In the genomic region with DNA sequence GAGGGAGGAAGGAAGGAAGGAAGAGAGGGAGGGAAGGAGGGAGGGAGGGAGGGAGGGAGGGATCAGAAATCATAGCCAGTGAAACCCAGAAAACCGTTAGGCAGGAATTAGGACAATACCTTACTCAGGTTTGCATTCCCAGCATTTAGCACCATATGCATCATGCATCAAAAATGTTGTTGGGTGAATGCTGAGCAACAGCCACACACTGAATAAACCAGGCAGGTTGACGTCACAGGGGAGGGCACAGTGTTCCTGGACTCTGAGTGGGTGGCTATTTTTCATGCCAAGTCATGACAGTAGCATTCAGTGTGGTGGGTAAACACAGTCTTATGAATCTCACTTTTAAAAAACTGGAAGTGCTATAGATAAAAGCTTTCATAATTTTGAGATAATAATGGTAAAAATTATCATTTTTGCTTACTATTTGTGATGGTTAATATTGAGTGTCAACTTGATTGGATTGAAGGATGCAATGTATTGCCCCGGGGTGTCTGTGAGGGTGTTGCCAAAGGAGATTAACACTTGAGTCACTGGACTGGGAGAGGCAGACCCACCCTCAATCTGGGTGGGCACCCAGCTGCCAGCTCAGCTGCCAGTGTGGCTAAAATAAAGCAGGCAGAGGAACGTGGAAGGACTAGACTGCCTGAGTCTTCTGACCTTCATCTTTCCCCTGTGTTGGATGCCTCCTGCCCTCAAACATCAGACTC, we compare ENCODE assay signal across 10 cellular contexts.
DNase-seq lines count a peak whose midpoint lies in the region; ATAC-seq and TF ChIP-seq lines count a peak whose summit lies in the region.
"Had no signal": no experiment of that assay in that cellular context is flagged by ENCODE, and none has a peak within 500 bp of the region (broad histone marks: within the 10 kb centered on the region; RNA-seq: fewer than 3 reads in every experiment).

No MANE protein-coding gene starts in this region.

- CTCF ChIA-PET in HCT116 (lab: Charles Lee): no interaction called here
- CTCF ChIA-PET in CD4-positive, alpha-beta memory T cell (lab: Charles Lee; ENCODE audit: partially characterized antibody): no interaction called here

- no peak for TF ChIP-seq POLR2A in HCT116 (IDR thresholded peaks at IDR 0.05; ENCODE audit: borderline replicate concordance, extremely low read depth, insufficient read depth, insufficient read length)

- H3K9me3 Mint-ChIP-seq in CD4-positive, alpha-beta memory T cell: peaks cover 0 to 6% (median 0%) of the 10 kb centered on the region in 8 donors
- H3K9me3 Mint-ChIP-seq: neural crest cell had no signal

- no peaks in the 10 kb centered on the region for H4K20me1 ChIP-seq in HCT116 (ENCODE audit: insufficient read depth)
- no peaks in the 10 kb centered on the region for H4K20me1 ChIP-seq in Karpas-422 (ENCODE audit: insufficient read depth, low read depth, low read length)

- no peak for TF ChIP-seq RAD21 in HCT116 (IDR thresholded peaks at IDR 0.05; ENCODE audit: low read depth)

- ATAC-seq in HCT116 (peak; percentile 98), HG02623 (IDR thresholded peaks at IDR 0.05; ENCODE audit: unreplicated experiment) (no peak)

- H3K36me3 ChIP-seq in HCT116 (ENCODE audit: control insufficient read depth in 1 of 2, insufficient read depth in 2 of 2, low read length in 2 of 2) (no peaks in the 10 kb centered on the region), adipocyte (ENCODE audit: control insufficient read depth, insufficient read depth, low read length, severe bottlenecking) (no peaks in the 10 kb centered on the region), Karpas-422 (ENCODE audit: insufficient read depth, low read length) (no peaks in the 10 kb centered on the region)
- no peaks in the 10 kb centered on the region for H3K36me3 ChIP-seq in CD4-positive, alpha-beta memory T cell (ENCODE audit: insufficient read depth, low read length)
- H3K36me3 ChIP-seq: Peyer's patch had no signal

- H3K27ac ChIP-seq in HCT116 (ENCODE audit: low read depth, low read length) (no peak overlapping the region), Karpas-422 (ENCODE audit: low read length) (no peak overlapping the region)
- H3K27ac ChIP-seq in CD4-positive, alpha-beta memory T cell (ENCODE audit: low read depth, low read length): no peak overlapping the region
- H3K27ac ChIP-seq: Peyer's patch had no signal

- peaks cover 0 to 31% of the 10 kb centered on the region in 2 experiments; a peak in 2 of 4 replicates for H3K4me1 ChIP-seq in HCT116 (ENCODE audit: control insufficient read depth in 1 of 2, insufficient read depth in 2 of 2, low read length in 2 of 2)
- peaks cover 3% of the 10 kb centered on the region for H3K4me1 ChIP-seq in adipocyte (ENCODE audit: control insufficient read depth, insufficient read depth, low read length)
- no peaks in the 10 kb centered on the region for H3K4me1 ChIP-seq in Karpas-422 (ENCODE audit: low read length)
- H3K4me1 ChIP-seq in CD4-positive, alpha-beta memory T cell (ENCODE audit: insufficient read depth, low read length): no peaks in the 10 kb centered on the region
- H3K4me1 ChIP-seq: Peyer's patch had no signal

- peak overlapping the region; percentile 39 for H3K9ac ChIP-seq in HCT116 (ENCODE audit: low read length)
- no peak overlapping the region for H3K9ac ChIP-seq in adipocyte (ENCODE audit: low read length)
- no peak overlapping the region for H3K9ac ChIP-seq in Karpas-422 (ENCODE audit: low read length)

- H3K4me2 ChIP-seq in HCT116 (ENCODE audit: low read length) (peak overlapping the region; percentile 65), Karpas-422 (ENCODE audit: low read depth, low read length, poor library complexity, severe bottlenecking) (no peak overlapping the region)

- no peaks in the 10 kb centered on the region for H3K9me3 ChIP-seq in HCT116 (ENCODE audit: control insufficient read depth in 1 of 2, insufficient read depth in 1 of 2, low read depth in 1 of 2, low read length in 2 of 2)
- H3K9me3 ChIP-seq in adipocyte (ENCODE audit: control insufficient read depth, low read length): no peaks in the 10 kb centered on the region
- no peaks in the 10 kb centered on the region for H3K9me3 ChIP-seq in Karpas-422 (ENCODE audit: low read length)
- H3K9me3 ChIP-seq in CD4-positive, alpha-beta memory T cell (ENCODE audit: control insufficient read depth in 1 of 2, low read length in 2 of 2): no peaks in the 10 kb centered on the region
- H3K9me3 ChIP-seq: Peyer's patch had no signal

- POLR2A ChIA-PET in HCT116 (lab: Charles Lee): no interaction called here
- POLR2A ChIA-PET in CD4-positive, alpha-beta memory T cell (lab: Charles Lee; ENCODE audit: partially characterized antibody): no interaction called here

- H3K27me3 ChIP-seq in HCT116 (ENCODE audit: insufficient read depth, low read length): no peaks in the 10 kb centered on the region
- peaks cover 13% of the 10 kb centered on the region for H3K27me3 ChIP-seq in adipocyte (replicated peaks; ENCODE audit: control insufficient read depth, insufficient read depth, low read length)
- no peaks in the 10 kb centered on the region for H3K27me3 ChIP-seq in Karpas-422 (ENCODE audit: low read length)
- H3K27me3 ChIP-seq in CD4-positive, alpha-beta memory T cell (ENCODE audit: insufficient read depth, low read length): no peaks in the 10 kb centered on the region
- H3K27me3 ChIP-seq: Peyer's patch had no signal

- H3K36me3 Mint-ChIP-seq in CD4-positive, alpha-beta memory T cell: no peaks in the 10 kb centered on the region

- DNase-seq in HCT116 (ENCODE audit: low read depth, low spot score): peak; percentile 91
- DNase-seq in adipocyte (ENCODE audit: low read depth): peak; percentile 89
- DNase-seq in glomerular endothelial cell (ENCODE audit: extremely low read depth, low read depth, low spot score): peak; percentile 20
- peak; percentile 53 for DNase-seq in smooth muscle cell of the brain vasculature (ENCODE audit: low read depth, low spot score)
- DNase-seq in Karpas-422: no peak
- no peak for DNase-seq in NCI-H2029 treated with DMSO at 0.1 percent for 48 hours (lab: John Stamatoyannopoulos, UW)
- no peak for DNase-seq in CD4-positive, alpha-beta memory T cell
- DNase-seq: Peyer's patch had no signal

- no peak for TF ChIP-seq CTCF in HCT116 (IDR thresholded peaks at IDR 0.05 in 2 of 3, conservative IDR thresholded peaks at IDR 0.05 in 1 of 3; ENCODE audit: borderline replicate concordance in 1 of 3, insufficient read depth in 1 of 3, low read depth in 2 of 3, low read length in 2 of 3)

- no peaks in the 10 kb centered on the region for H3K79me2 ChIP-seq in HCT116 (ENCODE audit: insufficient read depth, low read length)
- H3K79me2 ChIP-seq in Karpas-422 (ENCODE audit: low read length): no peaks in the 10 kb centered on the region

- no peaks in the 10 kb centered on the region for H3K9me2 ChIP-seq in HCT116 (ENCODE audit: insufficient read depth)
- H3K9me2 ChIP-seq in Karpas-422 (replicated peaks; ENCODE audit: insufficient read depth, low read length): no peaks in the 10 kb centered on the region

- RAD21 ChIA-PET in HCT116 (lab: Charles Lee; ENCODE audit: low non-redundant PET in 1 of 2, low total read pairs in 2 of 2, uncharacterized antibody in 2 of 2, unreplicated experiment in 2 of 2): no interaction called here

- no peak overlapping the region for H3K27ac Mint-ChIP-seq in CD4-positive, alpha-beta memory T cell

- H3K4me3 ChIP-seq in HCT116 (replicated peaks in 1 of 2; ENCODE audit: low read depth in 1 of 2, low read length in 2 of 2): peak overlapping the region in 1 of 2 experiments; percentile 15; a peak in 1 of 4 replicates
- H3K4me3 ChIP-seq in adipocyte (ENCODE audit: low read length): no peak overlapping the region
- H3K4me3 ChIP-seq in Karpas-422 (ENCODE audit: low read length): no peak overlapping the region
- no peak overlapping the region for H3K4me3 ChIP-seq in CD4-positive, alpha-beta memory T cell (ENCODE audit: low read length in 2 of 2)
- H3K4me3 ChIP-seq: Peyer's patch had no signal

- BruUV-seq in HCT116 (replicated peaks; lab: Mats Ljungman, UMichigan): no TSS peak

- peaks cover 35 to 47% of the 10 kb centered on the region in 2 donors for H3K27me3 Mint-ChIP-seq in CD4-positive, alpha-beta memory T cell

- no peaks in the 10 kb centered on the region for H3K4me1 Mint-ChIP-seq in CD4-positive, alpha-beta memory T cell

- no peak overlapping the region for H3K4me3 Mint-ChIP-seq in CD4-positive, alpha-beta memory T cell
- H3K4me3 Mint-ChIP-seq: neural crest cell had no signal

- H2AFZ ChIP-seq in HCT116 (ENCODE audit: low read depth, low read length, poor library complexity, severe bottlenecking): peak overlapping the region; percentile 3
- H2AFZ ChIP-seq in Karpas-422 (ENCODE audit: low read length): no peak overlapping the region

- intact Hi-C loops in HCT116 (cut with micrococcal nuclease): no loop called here
- intact Hi-C loops in CD4-positive, alpha-beta memory T cell (cut with micrococcal nuclease): no loop called here

TF ChIP-seq in HCT116, 20 proteins besides CTCF, POLR2A, EP300 and RAD21 (continues in another document):
- TF ChIP-seq, protein P1, sequence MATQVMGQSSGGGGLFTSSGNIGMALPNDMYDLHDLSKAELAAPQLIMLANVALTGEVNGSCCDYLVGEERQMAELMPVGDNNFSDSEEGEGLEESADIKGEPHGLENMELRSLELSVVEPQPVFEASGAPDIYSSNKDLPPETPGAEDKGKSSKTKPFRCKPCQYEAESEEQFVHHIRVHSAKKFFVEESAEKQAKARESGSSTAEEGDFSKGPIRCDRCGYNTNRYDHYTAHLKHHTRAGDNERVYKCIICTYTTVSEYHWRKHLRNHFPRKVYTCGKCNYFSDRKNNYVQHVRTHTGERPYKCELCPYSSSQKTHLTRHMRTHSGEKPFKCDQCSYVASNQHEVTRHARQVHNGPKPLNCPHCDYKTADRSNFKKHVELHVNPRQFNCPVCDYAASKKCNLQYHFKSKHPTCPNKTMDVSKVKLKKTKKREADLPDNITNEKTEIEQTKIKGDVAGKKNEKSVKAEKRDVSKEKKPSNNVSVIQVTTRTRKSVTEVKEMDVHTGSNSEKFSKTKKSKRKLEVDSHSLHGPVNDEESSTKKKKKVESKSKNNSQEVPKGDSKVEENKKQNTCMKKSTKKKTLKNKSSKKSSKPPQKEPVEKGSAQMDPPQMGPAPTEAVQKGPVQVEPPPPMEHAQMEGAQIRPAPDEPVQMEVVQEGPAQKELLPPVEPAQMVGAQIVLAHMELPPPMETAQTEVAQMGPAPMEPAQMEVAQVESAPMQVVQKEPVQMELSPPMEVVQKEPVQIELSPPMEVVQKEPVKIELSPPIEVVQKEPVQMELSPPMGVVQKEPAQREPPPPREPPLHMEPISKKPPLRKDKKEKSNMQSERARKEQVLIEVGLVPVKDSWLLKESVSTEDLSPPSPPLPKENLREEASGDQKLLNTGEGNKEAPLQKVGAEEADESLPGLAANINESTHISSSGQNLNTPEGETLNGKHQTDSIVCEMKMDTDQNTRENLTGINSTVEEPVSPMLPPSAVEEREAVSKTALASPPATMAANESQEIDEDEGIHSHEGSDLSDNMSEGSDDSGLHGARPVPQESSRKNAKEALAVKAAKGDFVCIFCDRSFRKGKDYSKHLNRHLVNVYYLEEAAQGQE (IDR thresholded peaks at IDR 0.05; ENCODE audit: low read depth): no peak
- TF ChIP-seq FOSL1 (IDR thresholded peaks at IDR 0.05; ENCODE audit: low read depth) (peak; percentile 67), SIN3A (IDR thresholded peaks at IDR 0.05; ENCODE audit: low read depth) (peak; percentile 63; the same call in 1 of the 2 replicates), SRF (IDR thresholded peaks at IDR 0.05; ENCODE audit: low read depth) (no peak), EGR1 (IDR thresholded peaks at IDR 0.05; ENCODE audit: low read depth) (peak; percentile 74; the same call in 1 of the 2 replicates)

Comparison
In these comparisons a context has a peak if more than half of its experiments do, and no peak if none do; other contexts are left out.
1. DNase-seq: peak in HCT116 (single experiment), adipocyte (single experiment), glomerular endothelial cell (single experiment) and smooth muscle cell of the brain vasculature (single experiment); none in Karpas-422 (single experiment), NCI-H2029 treated with DMSO at 0.1 percent for 48 hours (single experiment) and CD4-positive, alpha-beta memory T cell (0 of 5).